ENCODE assay signal across 11 cellular contexts in the genomic region with DNA sequence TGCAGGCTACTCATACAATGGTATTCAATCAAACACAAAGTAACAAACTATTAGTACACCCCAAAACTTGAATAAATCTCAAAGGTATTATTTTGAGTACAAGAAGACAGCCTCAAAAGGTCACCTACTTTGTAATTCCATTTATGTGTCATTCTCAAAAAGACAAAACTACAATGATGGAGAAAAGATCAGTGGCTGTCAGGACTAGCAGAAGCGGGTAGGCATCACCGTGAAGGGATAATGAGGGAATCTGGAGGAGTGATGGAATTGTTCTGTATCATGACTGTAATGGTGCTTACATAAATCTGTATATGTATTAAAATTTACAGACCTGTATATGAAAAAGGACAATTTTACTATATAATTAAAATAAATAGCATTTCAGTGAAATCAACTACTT. TPM values are rescaled to one million over a fixed set of nuclear protein-coding genes. Genes with fewer than 3 reads are reported as not detected.
"Had no signal": no experiment of that assay in that cellular context is flagged by ENCODE, and none has a peak within 500 bp of the region (broad histone marks: within the 10 kb centered on the region; RNA-seq: fewer than 3 reads in every experiment).

No MANE protein-coding gene starts in this region.

- H3K4me1 ChIP-seq: HAP-1 had no signal

- ATAC-seq: GM23338, HCT116, K562 had no signal

- H3K9me3 Mint-ChIP-seq: GM23338, HFFc6 had no signal

- H3K27ac Mint-ChIP-seq: GM23338, HFFc6 had no signal

- H3K4me3 Mint-ChIP-seq: GM23338, HFFc6 had no signal

- H3K9me3 ChIP-seq: HAP-1 had no signal

- FAIRE-seq: H1, HTR-8/SVneo, K562 had no signal

- DNase-seq: H7, HFFc6, IMR-90, KG1 had no signal

- H3K4me3 ChIP-seq: GM23338, HAP-1, K562 had no signal

RNA-seq across cellular contexts. Expression of a gene that starts 56.8 kb away (rescaled TPM):
- total RNA-seq: GM23338, H1, H7, HFFc6, HT-29, IMR-90, K562 had no signal
- polyA plus RNA-seq: IMR-90 had no signal
